27 cellular contexts compared by ENCODE assay signal in genomic region chr2:3357926-3358325, GRCh38.
"Had no signal": no experiment of that assay in that cellular context is flagged by ENCODE, and none has a peak within 500 bp of the region (broad histone marks: within the 10 kb centered on the region; RNA-seq: fewer than 3 reads in every experiment).

No MANE protein-coding gene starts in this region.

- DNase-seq: activated CD4-positive, alpha-beta memory T cell treated with anti-CD3 and anti-CD28 coated beads for 36 hours; activated CD4-positive, alpha-beta T cell treated with anti-CD3 and anti-CD28 coated beads, Interleukin-2, amount 10 ng/mL, durations not matched to agents 24 days and 14 days; activated CD4-positive, CD25-positive, alpha-beta regulatory T cell treated with anti-CD3 and anti-CD28 coated beads, Interleukin-2, amount 50 U/mL, for 72 hours; activated CD8-positive, alpha-beta memory T cell treated with anti-CD3 and anti-CD28 coated beads, Interleukin-2, amount 50 U/mL, for 4 hours; activated effector memory CD4-positive, alpha-beta T cell treated with anti-CD3 and anti-CD28 coated beads, Interleukin-2, amount 50 U/mL, for 16 hours; activated naive CD4-positive, alpha-beta T cell treated with anti-CD3 and anti-CD28 coated beads for 36 hours; activated naive CD8-positive, alpha-beta T cell treated with anti-CD3 and anti-CD28 coated beads for 36 hours; activated T-cell treated with anti-CD3 and anti-CD28 coated beads, Interleukin-2, amount 50 U/mL, for 1 hour; adrenal gland; brain microvascular endothelial cell; central memory CD4-positive, alpha-beta T cell; dermis blood vessel endothelial cell; effector CD4-positive, alpha-beta T cell; gastrocnemius medialis; left cardiac atrium; left ventricle myocardium superior; occipital lobe; psoas muscle; sigmoid colon; small intestine; stimulated activated CD4-positive, alpha-beta T cell treated with anti-CD3 and anti-CD28 coated beads, Interleukin-2, amount 100 ng/mL, for 24 hours; stimulated activated naive CD4-positive, alpha-beta T cell treated with Interleukin-2 at 50 U/mL for 16 hours had no signal

- H3K27me3 Mint-ChIP-seq: activated CD4-positive, alpha-beta memory T cell treated with anti-CD3 and anti-CD28 coated beads for 36 hours; activated CD4-positive, alpha-beta T cell treated with anti-CD3 and anti-CD28 coated beads, Interleukin-2, amount 10 ng/mL, durations not matched to agents 24 days and 14 days; activated naive CD8-positive, alpha-beta T cell treated with anti-CD3 and anti-CD28 coated beads for 36 hours had no signal

- H3K4me3 Mint-ChIP-seq: activated CD4-positive, alpha-beta memory T cell treated with anti-CD3 and anti-CD28 coated beads for 36 hours; activated CD4-positive, alpha-beta T cell treated with anti-CD3 and anti-CD28 coated beads, Interleukin-2, amount 10 ng/mL, durations not matched to agents 24 days and 14 days; activated naive CD4-positive, alpha-beta T cell treated with anti-CD3 and anti-CD28 coated beads for 36 hours; activated naive CD8-positive, alpha-beta T cell treated with anti-CD3 and anti-CD28 coated beads for 36 hours; activated T-helper 1 cell treated with anti-CD3 and anti-CD28 coated beads, Interleukin-12 subunit alpha, Interleukin-12 subunit beta, Interleukin-2, Interleukin-4 antibody, amounts not matched to agents 30 ng/mL and 10 ng/mL and 1 ng/mL, durations not matched to agents 14 hours and 24 hours and 36 hours had no signal

- H3K36me3 ChIP-seq: adrenal gland had no signal

- H3K9me3 ChIP-seq: adrenal gland, gastrocnemius medialis, psoas muscle, sigmoid colon, tibial nerve had no signal

- H3K9ac ChIP-seq: parathyroid adenoma had no signal

- H3K4me1 ChIP-seq: adrenal gland, gastrocnemius medialis, psoas muscle, sigmoid colon, tibial nerve had no signal

- H3K4me2 ChIP-seq: hepatocyte had no signal

- H3K27ac Mint-ChIP-seq: activated CD4-positive, alpha-beta memory T cell treated with anti-CD3 and anti-CD28 coated beads for 36 hours; activated CD4-positive, alpha-beta T cell treated with anti-CD3 and anti-CD28 coated beads, Interleukin-2, amount 10 ng/mL, durations not matched to agents 24 days and 14 days; activated naive CD4-positive, alpha-beta T cell treated with anti-CD3 and anti-CD28 coated beads for 36 hours; activated naive CD8-positive, alpha-beta T cell treated with anti-CD3 and anti-CD28 coated beads for 36 hours; activated T-helper 1 cell treated with anti-CD3 and anti-CD28 coated beads, Interleukin-12 subunit alpha, Interleukin-12 subunit beta, Interleukin-2, Interleukin-4 antibody, amounts not matched to agents 30 ng/mL and 10 ng/mL and 1 ng/mL, durations not matched to agents 14 hours and 24 hours and 36 hours had no signal

- H3K27me3 ChIP-seq: adrenal gland, brain microvascular endothelial cell, gastrocnemius medialis, hepatocyte, sigmoid colon, tibial nerve had no signal

- ATAC-seq: gastrocnemius medialis, left cardiac atrium, left ventricle myocardium superior, psoas muscle had no signal

- H2AFZ ChIP-seq: hepatocyte, parathyroid adenoma had no signal

- H3K9me3 Mint-ChIP-seq: activated CD4-positive, alpha-beta memory T cell treated with anti-CD3 and anti-CD28 coated beads for 36 hours; activated naive CD8-positive, alpha-beta T cell treated with anti-CD3 and anti-CD28 coated beads for 36 hours; activated T-helper 1 cell treated with anti-CD3 and anti-CD28 coated beads, Interleukin-12 subunit alpha, Interleukin-12 subunit beta, Interleukin-2, Interleukin-4 antibody, amounts not matched to agents 30 ng/mL and 10 ng/mL and 1 ng/mL, durations not matched to agents 14 hours and 24 hours and 36 hours had no signal

- H3K27ac ChIP-seq: adrenal gland, brain microvascular endothelial cell, epithelial cell of prostate, gastrocnemius medialis, hepatocyte, psoas muscle, sigmoid colon, tibial nerve had no signal

- H3K4me3 ChIP-seq: adrenal gland, gastrocnemius medialis, hepatocyte, psoas muscle, sigmoid colon, tibial nerve had no signal
